Comparison of ENCODE assay signal across 14 cellular contexts in the genomic region with DNA sequence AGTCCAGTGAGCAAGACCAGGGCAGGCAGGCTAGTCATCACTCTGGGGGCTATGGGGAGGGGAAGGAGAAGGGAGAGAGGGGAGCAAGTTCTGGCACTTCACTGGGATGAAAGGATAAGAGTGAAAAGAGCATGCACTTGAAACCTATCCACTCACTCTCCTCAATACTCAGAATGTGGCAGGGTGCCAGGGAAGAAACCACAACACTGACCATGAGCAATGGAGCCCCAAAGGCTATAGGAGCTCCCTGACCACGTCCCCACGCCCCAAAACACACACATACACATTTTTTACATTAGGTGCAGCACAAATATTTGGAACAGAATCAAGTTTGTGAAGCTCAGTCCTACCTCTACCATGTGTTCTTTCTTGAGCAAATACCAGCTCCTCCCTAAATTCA.
DNase-seq lines count a peak whose midpoint lies in the region; ATAC-seq and TF ChIP-seq lines count a peak whose summit lies in the region.
"Had no signal": no experiment of that assay in that cellular context is flagged by ENCODE, and none has a peak within 500 bp of the region (broad histone marks: within the 10 kb centered on the region; RNA-seq: fewer than 3 reads in every experiment).

No MANE protein-coding gene starts in this region.

- no peak overlapping the region for H3K27ac ChIP-seq in mesenchymal stem cell (ENCODE audit: low read length, poor library complexity, severe bottlenecking)
- H3K27ac ChIP-seq: BLaER1 treated with 17β-estradiol and CSF1 and Interleukin-3, amounts not matched to agents 10 nM and 100 nM had no signal

- peaks cover 11% of the 10 kb centered on the region for H3K27me3 Mint-ChIP-seq in T-helper 17 cell

- H3K14ac ChIP-seq in mesenchymal stem cell (ENCODE audit: low read length in 2 of 2): no peak overlapping the region

- no peaks in the 10 kb centered on the region for H3K79me1 ChIP-seq in mesenchymal stem cell (replicated peaks; ENCODE audit: low read length, poor library complexity, severe bottlenecking)

- no peak overlapping the region for H4K8ac ChIP-seq in mesenchymal stem cell (ENCODE audit: low read length)

- H3K27me3 ChIP-seq in mesenchymal stem cell (ENCODE audit: control insufficient read depth in 1 of 2, insufficient read depth in 1 of 2, low read length in 2 of 2): no peaks in the 10 kb centered on the region
- H3K27me3 ChIP-seq: BLaER1 treated with 17β-estradiol and CSF1 and Interleukin-3, amounts not matched to agents 10 nM and 100 nM had no signal

- no peaks in the 10 kb centered on the region for H3K36me3 ChIP-seq in mesenchymal stem cell (ENCODE audit: control insufficient read depth in 1 of 2, insufficient read depth in 2 of 2, low read depth in 1 of 2, low read length in 2 of 2)
- H3K36me3 ChIP-seq: BLaER1 treated with 17β-estradiol and CSF1 and Interleukin-3, amounts not matched to agents 10 nM and 100 nM had no signal

- H3K36me3 Mint-ChIP-seq in T-helper 17 cell (ENCODE audit: low read depth): no peaks in the 10 kb centered on the region

- no peak overlapping the region for H2AK5ac ChIP-seq in mesenchymal stem cell (ENCODE audit: low read length, severe bottlenecking)

- H3K9ac ChIP-seq in mesenchymal stem cell (ENCODE audit: low read length): no peak overlapping the region
- H3K9ac ChIP-seq: BLaER1 treated with 17β-estradiol and CSF1 and Interleukin-3, amounts not matched to agents 10 nM and 100 nM had no signal

- H3K23ac ChIP-seq in mesenchymal stem cell (ENCODE audit: low read length in 2 of 2): no peak overlapping the region

- no peak overlapping the region for H2BK12ac ChIP-seq in mesenchymal stem cell (ENCODE audit: low read length in 2 of 2)

- WGBS in mesenchymal stem cell: 25% methylated on average over 2 of the region's 2 CpGs

- H3K9me3 ChIP-seq in mesenchymal stem cell (ENCODE audit: control insufficient read depth, low read length) (no peaks in the 10 kb centered on the region), T-helper 17 cell (ENCODE audit: control insufficient read depth, low read length, poor library complexity, severe bottlenecking) (no peaks in the 10 kb centered on the region)

- H4K91ac ChIP-seq in mesenchymal stem cell (ENCODE audit: low read length): no peak overlapping the region

- no peak overlapping the region for H3K4me2 ChIP-seq in mesenchymal stem cell (ENCODE audit: low read length, poor library complexity, severe bottlenecking)

- H2AFZ ChIP-seq in mesenchymal stem cell (ENCODE audit: low read depth, low read length): no peak overlapping the region

- peak; percentile 35 for DNase-seq in EH (ENCODE audit: low read depth)
- DNase-seq in LHCN-M2 (ENCODE audit: low read depth): peak; percentile 40
- DNase-seq in RPMI7951 (ENCODE audit: low read depth): peak; percentile 72
- DNase-seq in fibroblast of mammary gland (ENCODE audit: low read depth): peak; percentile 3
- DNase-seq in mesenchymal stem cell: no peak
- DNase-seq in T-helper 17 cell: no peak
- DNase-seq: DMS153, NCI-H1092, NCI-H187, NCI-H2171, SHP77, T-helper 2 cell had no signal

- ATAC-seq in HG03135 (IDR thresholded peaks at IDR 0.05; ENCODE audit: unreplicated experiment): no peak
- no peak for ATAC-seq in T-helper 17 cell

- H3K4me1 Mint-ChIP-seq in T-helper 17 cell: no peaks in the 10 kb centered on the region

- H3K4ac ChIP-seq in mesenchymal stem cell (ENCODE audit: low read depth in 1 of 2, low read length in 2 of 2): no peak overlapping the region

- H3K4me3 Mint-ChIP-seq in T-helper 17 cell: no peak overlapping the region

- H2BK15ac ChIP-seq in mesenchymal stem cell (ENCODE audit: low read depth, poor library complexity, severe bottlenecking): no peak overlapping the region

- H3K4me3 ChIP-seq in fibroblast of mammary gland (ENCODE audit: control insufficient read depth, low read depth, low read length): no peak overlapping the region
- no peak overlapping the region for H3K4me3 ChIP-seq in mesenchymal stem cell (ENCODE audit: insufficient read depth in 1 of 2, low read depth in 1 of 2, low read length in 2 of 2)
- H3K4me3 ChIP-seq: BLaER1 treated with 17β-estradiol and CSF1 and Interleukin-3, amounts not matched to agents 10 nM and 100 nM had no signal

- H2BK5ac ChIP-seq in mesenchymal stem cell (ENCODE audit: low read depth, low read length, poor library complexity, severe bottlenecking): no peak overlapping the region

- no peak for TF ChIP-seq CTCF in fibroblast of mammary gland (conservative IDR thresholded peaks at IDR 0.05; ENCODE audit: control insufficient read depth, insufficient read depth, low read depth, low read length)

- no peak overlapping the region for H3K27ac Mint-ChIP-seq in T-helper 17 cell

- H3K18ac ChIP-seq in mesenchymal stem cell (ENCODE audit: low read depth in 1 of 2, low read length in 2 of 2): no peak overlapping the region

- H3K4me1 ChIP-seq in mesenchymal stem cell (ENCODE audit: control insufficient read depth, insufficient read depth, low read depth, low read length): no peaks in the 10 kb centered on the region

- H2BK120ac ChIP-seq in mesenchymal stem cell (ENCODE audit: low read depth, low read length): no peak overlapping the region

Comparison
In these comparisons a context has a peak if more than half of its experiments do, and no peak if none do; other contexts are left out.
1. DNase-seq: peak in EH (single experiment), LHCN-M2 (single experiment), RPMI7951 (single experiment) and fibroblast of mammary gland (single experiment); none in mesenchymal stem cell (single experiment) and T-helper 17 cell (0 of 3).